In the genomic region with DNA sequence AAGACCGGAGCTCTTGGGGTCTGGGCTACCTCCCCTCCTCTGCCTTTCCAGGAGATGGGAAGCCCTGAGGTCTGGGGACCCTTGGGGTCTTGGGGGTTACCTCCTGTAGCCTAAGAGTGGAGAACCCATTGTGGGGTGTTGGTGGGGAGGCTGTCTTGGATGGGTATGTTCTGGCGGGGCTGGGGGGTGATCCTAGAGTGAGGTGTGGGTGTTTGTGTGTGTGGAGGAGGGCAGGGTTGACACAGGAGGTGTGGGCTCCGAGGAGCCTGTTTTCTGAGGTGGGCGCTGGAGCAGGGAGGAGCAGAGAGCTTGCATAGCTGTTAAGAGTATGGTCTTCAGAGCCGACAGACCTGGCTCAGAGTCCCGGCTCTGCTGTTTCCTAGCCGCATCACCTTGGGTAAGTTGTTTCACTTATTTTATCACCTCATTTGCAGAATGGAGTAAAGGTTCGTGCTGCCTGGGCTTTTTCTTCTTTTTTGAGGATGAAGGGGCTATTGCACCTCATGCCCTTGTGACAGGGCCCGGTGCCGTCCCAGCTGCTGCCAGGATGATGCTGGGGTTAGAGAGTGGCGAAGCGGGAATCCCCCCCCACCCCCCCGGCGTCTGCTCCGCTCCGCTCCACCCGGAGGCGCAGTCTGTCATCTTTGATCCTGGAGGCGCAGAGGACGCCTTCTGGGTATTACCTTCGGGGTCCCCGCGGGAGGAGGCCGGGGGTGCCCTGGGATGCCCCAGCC, we compare ENCODE assay signal across 9 cellular contexts. TPM values are rescaled to one million over a fixed set of nuclear protein-coding genes. Genes with fewer than 3 reads are reported as not detected.
DNase-seq lines count a peak whose midpoint lies in the region; ATAC-seq, FAIRE-seq and TF ChIP-seq lines count a peak whose summit lies in the region.
"Had no signal": no experiment of that assay in that cellular context is flagged by ENCODE, and none has a peak within 500 bp of the region (broad histone marks: within the 10 kb centered on the region; RNA-seq: fewer than 3 reads in every experiment).

No MANE protein-coding gene starts in this region.

- peaks cover 86% of the 10 kb centered on the region for H3K4me1 Mint-ChIP-seq in activated T-cell treated with anti-CD3 and anti-CD28 coated beads, Interleukin-2, amount 50 U/mL, for 72 hours (ENCODE audit: low read depth)
- H3K4me1 Mint-ChIP-seq in activated T-helper 17 cell treated with anti-CD3 and anti-CD28 coated beads, Interleukin-2, amount 50 U/mL, for 72 hours, result peaks cover 63% of the 10 kb centered on the region

- FAIRE-seq in HepG2 (lab: Jason Lieb, UNC), result no peak
- FAIRE-seq: colon had no signal

- peaks cover 0 to 3% of the 10 kb centered on the region in 2 donors for H3K36me3 Mint-ChIP-seq in activated T-cell treated with anti-CD3 and anti-CD28 coated beads, Interleukin-2, amount 50 U/mL, for 72 hours (ENCODE audit: insufficient read depth in 2 of 2)
- H3K36me3 Mint-ChIP-seq in activated T-helper 17 cell treated with anti-CD3 and anti-CD28 coated beads, Interleukin-2, amount 50 U/mL, for 72 hours (ENCODE audit: low read depth), result peaks cover 53% of the 10 kb centered on the region

- TF ChIP-seq RAD21 in HepG2 (CRISPR knock-in tag; IDR thresholded peaks at IDR 0.05), result no peak

- peak overlapping the region; percentile 30 for H3K27ac Mint-ChIP-seq in activated T-cell treated with anti-CD3 and anti-CD28 coated beads, Interleukin-2, amount 50 U/mL, for 72 hours
- H3K27ac Mint-ChIP-seq in activated T-helper 17 cell treated with anti-CD3 and anti-CD28 coated beads, Interleukin-2, amount 50 U/mL, for 72 hours, result peak overlapping the region; percentile 74

- H3K4me3 Mint-ChIP-seq in activated T-cell treated with anti-CD3 and anti-CD28 coated beads, Interleukin-2, amount 50 U/mL, for 72 hours, result peak overlapping the region; percentile 80 to 84
- peak overlapping the region; percentile 87 for H3K4me3 Mint-ChIP-seq in activated T-helper 17 cell treated with anti-CD3 and anti-CD28 coated beads, Interleukin-2, amount 50 U/mL, for 72 hours

- no peak for DNase-seq in activated T-cell treated with anti-CD3 and anti-CD28 coated beads, Interleukin-2, amount 50 U/mL, for 72 hours
- no peak for DNase-seq in activated T-cell treated with anti-CD3 and anti-CD28 coated beads, Interleukin-2, amount 50 U/mL, for 1 hour
- DNase-seq in HepG2 (ENCODE audit: low spot score) (no peak), upper lobe of left lung (no peak), NCI-H2029 (lab: John Stamatoyannopoulos, UW) (no peak)
- DNase-seq in activated effector memory CD4-positive, alpha-beta T cell treated with Interleukin-2 at 50 U/mL for 16 hours, result no peak

- POLR2A ChIA-PET in HepG2 (lab: Yijun Ruan, JAX), result interaction anchor here (0.6 to 2.3 kb wide), 4 partner anchors 14 to 22 kb away, joined by 3 to 12 read pairs (median 4); no protein-coding TSS in a partner anchor

- H3K4me3 ChIP-seq in HepG2 (replicated peaks in 1 of 3; ENCODE audit: insufficient read depth in 1 of 3, low read depth in 2 of 3, low read length in 3 of 3) (peak overlapping the region in 2 of 3 experiments; percentile 38 to 72; a peak in 4 of 6 replicates), upper lobe of left lung (peak overlapping the region; percentile 11 to 62 (median 50))

- TF ChIP-seq POLR2A in HepG2 (IDR thresholded peaks at IDR 0.05; ENCODE audit: insufficient read depth in 1 of 2, low read depth in 2 of 2, low read length in 2 of 2) (no peak), upper lobe of left lung (IDR thresholded peaks at IDR 0.05) (no peak)

- no peaks in the 10 kb centered on the region for H3K9me3 ChIP-seq in HepG2 (ENCODE audit: low read length)
- H3K9me3 ChIP-seq in upper lobe of left lung, result no peaks in the 10 kb centered on the region

- intact Hi-C loops in HepG2 (cut with micrococcal nuclease; ENCODE audit: unreplicated experiment), result no loop called here

- in situ Hi-C loops in HepG2 (cut with HindIII; ENCODE audit: extremely low pct_ligation_motif_present, low pct_unique_long_range_greater_than_20kb), result no loop called here

- H3K4me1 ChIP-seq in HepG2 (ENCODE audit: insufficient read depth, low read length), result peaks cover 30% of the 10 kb centered on the region
- H3K4me1 ChIP-seq in upper lobe of left lung, result peaks cover 45 to 61% (median 53%) of the 10 kb centered on the region in 4 donors

- peaks cover 24% of the 10 kb centered on the region; the same call in 1 of the 2 replicates for H4K20me1 ChIP-seq in HepG2 (ENCODE audit: insufficient read depth, low read length)

- no peak for TF ChIP-seq CTCF in HepG2 (CRISPR knock-in tag; IDR thresholded peaks at IDR 0.05)
- TF ChIP-seq CTCF in upper lobe of left lung (IDR thresholded peaks at IDR 0.05), result peak in 1 of 6 experiments; percentile 8

- CTCF ChIA-PET in HepG2 (lab: Yijun Ruan, JAX; ENCODE audit: low intra/inter-chr PET ratio, low total read pairs), result no interaction called here

- H3K27ac ChIP-seq in HepG2 (ENCODE audit: extremely low read length, insufficient read depth, low read length), result no peak overlapping the region
- peak overlapping the region in 1 of 4 donors; percentile 61 for H3K27ac ChIP-seq in upper lobe of left lung

- TF ChIP-seq EP300 in HepG2 (IDR thresholded peaks at IDR 0.05; ENCODE audit: low read depth in 2 of 2, low read length in 2 of 2) (no peak), HepG2 (CRISPR knock-in tag; IDR thresholded peaks at IDR 0.05; ENCODE audit: borderline replicate concordance) (no peak), upper lobe of left lung (IDR thresholded peaks at IDR 0.05) (no peak)

- no peaks in the 10 kb centered on the region for H3K27me3 Mint-ChIP-seq in activated T-cell treated with anti-CD3 and anti-CD28 coated beads, Interleukin-2, amount 50 U/mL, for 72 hours (ENCODE audit: low read depth)
- no peaks in the 10 kb centered on the region for H3K27me3 Mint-ChIP-seq in activated T-helper 17 cell treated with anti-CD3 and anti-CD28 coated beads, Interleukin-2, amount 50 U/mL, for 72 hours

- BruUV-seq in HepG2 (replicated peaks; lab: Mats Ljungman, UMichigan), result no TSS peak

- H3K27me3 ChIP-seq in HepG2 (ENCODE audit: control insufficient read depth in 1 of 2, insufficient read depth in 2 of 2, low read length in 2 of 2) (no peaks in the 10 kb centered on the region), upper lobe of left lung (no peaks in the 10 kb centered on the region)

- H3K4me2 ChIP-seq in HepG2 (ENCODE audit: low read depth, low read length), result peak overlapping the region; percentile 91

- peaks cover 39% of the 10 kb centered on the region for H3K79me2 ChIP-seq in HepG2 (ENCODE audit: insufficient read depth, low read length)

- no peak overlapping the region for H3K9ac ChIP-seq in HepG2 (ENCODE audit: insufficient read depth, low read depth, low read length)

- ATAC-seq in activated T-cell treated with anti-CD3 and anti-CD28 coated beads, Interleukin-2, amount 50 U/mL, for 72 hours (replicated peaks in 1 of 2), result peak; percentile 34 to 50
- peak; percentile 39 for ATAC-seq in HG02973 (IDR thresholded peaks at IDR 0.05; ENCODE audit: unreplicated experiment)
- peak; percentile 47 for ATAC-seq in activated T-helper 17 cell treated with anti-CD3 and anti-CD28 coated beads, Interleukin-2, amount 50 U/mL, for 72 hours (replicated peaks)
- ATAC-seq in HepG2, result 0 out of 3 replicates have a peak, but pooled peaks have one; percentile 2
- ATAC-seq in upper lobe of left lung (ENCODE audit: low FRiP score in 2 of 2), result peak in 1 of 2 donors; percentile 30

- no peak overlapping the region for H2AFZ ChIP-seq in HepG2 (ENCODE audit: low read length)

- H3K36me3 ChIP-seq in HepG2 (replicated peaks in 1 of 2; ENCODE audit: control insufficient read depth in 1 of 2, insufficient read depth in 2 of 2, low read length in 2 of 2) (peaks cover 9 to 46% of the 10 kb centered on the region in 2 experiments), upper lobe of left lung (no peaks in the 10 kb centered on the region)

- 69% methylated on average over 15 of the region's 24 CpGs for WGBS in HepG2 (ENCODE audit: low lambda C conversion rate)
- 16 to 37% methylated on average over 8 to 20 of the region's 24 CpGs for WGBS in upper lobe of left lung, 2 donors

- no peaks in the 10 kb centered on the region for H3K9me3 Mint-ChIP-seq in activated T-cell treated with anti-CD3 and anti-CD28 coated beads, Interleukin-2, amount 50 U/mL, for 72 hours
- no peaks in the 10 kb centered on the region for H3K9me3 Mint-ChIP-seq in activated T-helper 17 cell treated with anti-CD3 and anti-CD28 coated beads, Interleukin-2, amount 50 U/mL, for 72 hours

TF ChIP-seq in HepG2, 621 proteins besides CTCF, POLR2A, EP300 and RAD21 (continues in another document):
- TF ChIP-seq ZNF235 (CRISPR knock-in tag; IDR thresholded peaks at IDR 0.05; ENCODE audit: borderline replicate concordance) (0 out of 2 replicates have a peak, but pooled peaks have one; percentile 0), AGO2 (optimal IDR thresholded peaks at IDR 0.05; ENCODE audit: low read depth, low read length) (peak; percentile 7)

RNA-seq across cellular contexts. Expression of gene TET3, which starts 17.2 kb away (rescaled TPM):
- 10 to 100 TPM; 18.6 to 19.7 TPM for total RNA-seq in activated T-cell treated with anti-CD3 and anti-CD28 coated beads, Interleukin-2, amount 50 U/mL, for 72 hours
- 10 to 100 TPM; 15.1 to 42.6 TPM for total RNA-seq in activated T-helper 17 cell treated with anti-CD3 and anti-CD28 coated beads, Interleukin-2, amount 50 U/mL, for 72 hours
- 6.8 TPM in 2 replicates for total RNA-seq in HepG2 (2016; rRNA removed; fragmentation: Illumina TruSeq; extraction: Trizol)
- total RNA-seq in HepG2 (2016; cell fraction: cytosol; rRNA removed; fragmentation: Illumina TruSeq; extraction: Trizol; ENCODE audit: low read depth), result 0.71 and 1.2 TPM in 2 replicates
- total RNA-seq in HepG2 (2016; cell fraction: insoluble cytoplasmic fraction; rRNA removed; fragmentation: Illumina TruSeq; extraction: Trizol), result 6.1 and 7.2 TPM in 2 replicates
- total RNA-seq in HepG2 (2016; cell fraction: membrane; rRNA removed; fragmentation: Illumina TruSeq; extraction: Trizol), result 2.4 and 2.7 TPM in 2 replicates
- total RNA-seq in HepG2 (2016; cell fraction: nucleus; rRNA removed; fragmentation: Illumina TruSeq; extraction: Trizol), result 12.1 and 16.6 TPM in 2 replicates
- 4.3 and 4.7 TPM in 2 replicates for polyA plus RNA-seq in HepG2 (2011; rRNA removed)
- polyA plus RNA-seq in HepG2 (2011; cell fraction: cytosol; rRNA removed), result 1.7 and 2.0 TPM in 2 replicates
- 19.7 and 21.9 TPM in 2 replicates for polyA plus RNA-seq in HepG2 (2011; cell fraction: nucleus; rRNA removed)
- 6.0 and 7.3 TPM in 2 replicates for polyA plus RNA-seq in HepG2 (2012)
- polyA plus RNA-seq in HepG2 (2016; cell fraction: cytosol; fragmentation: Illumina TruSeq; extraction: Trizol; ENCODE audit: low read depth), result 0.26 and 0.32 TPM in 2 replicates
- polyA plus RNA-seq in HepG2 (2016; cell fraction: insoluble cytoplasmic fraction; fragmentation: Illumina TruSeq; extraction: Trizol; ENCODE audit: low read depth), result 4.5 and 5.7 TPM in 2 replicates
- polyA plus RNA-seq in HepG2 (2016; cell fraction: membrane; fragmentation: Illumina TruSeq; extraction: Trizol; ENCODE audit: low read depth), result 0.63 and 0.87 TPM in 2 replicates
- 24.0 and 27.9 TPM in 2 replicates for polyA plus RNA-seq in HepG2 (2016; cell fraction: nucleus; fragmentation: Illumina TruSeq; extraction: Trizol; ENCODE audit: insufficient read depth, low read depth)
- 7.6 and 10.7 TPM in 2 replicates for polyA minus RNA-seq in HepG2 (2011; rRNA and poly(A)+ RNA removed; ENCODE audit: low replicate concordance)
- 3.4 and 4.2 TPM in 2 replicates for polyA minus RNA-seq in HepG2 (2011; cell fraction: cytosol; rRNA and poly(A)+ RNA removed)
- polyA minus RNA-seq in HepG2 (2011; cell fraction: nucleus; rRNA and poly(A)+ RNA removed), result 14.0 and 14.5 TPM in 2 replicates
- 10 to 100 TPM; 17.3 to 53.4 (median 23.6) TPM for total RNA-seq in upper lobe of left lung
